Comparison of ENCODE assay signal across 8 cellular contexts in genomic region chr6:106628658-106629102, GRCh38. TPM values are rescaled to one million over a fixed set of nuclear protein-coding genes. Genes with fewer than 3 reads are reported as not detected.
A peak's percentile ranks its signal among the peaks of the same experiment; 100 is the strongest.
DNase-seq lines count a peak whose midpoint lies in the region; ATAC-seq and TF ChIP-seq lines count a peak whose summit lies in the region.

No MANE protein-coding gene starts in this region.

- H3K4me3 Mint-ChIP-seq in Calu3 (ENCODE audit: low read depth, unreplicated experiment) (peak overlapping the region; percentile 70), nephron progenitor cell (peak overlapping the region; percentile 94)

- H3K27ac ChIP-seq in OCI-LY1 (ENCODE audit: low read depth, low read length, poor library complexity, severe bottlenecking), result peak overlapping the region; percentile 93

- H3K4me1 ChIP-seq in OCI-LY1 (ENCODE audit: insufficient read depth, low read length, severe bottlenecking), result peaks cover 66% of the 10 kb centered on the region
- H3K4me1 ChIP-seq in endocrine pancreas (ENCODE audit: control insufficient read depth, insufficient read depth, low read length), result peaks cover 16% of the 10 kb centered on the region

- H3K27me3 ChIP-seq in OCI-LY1 (ENCODE audit: insufficient read depth, low read length) (no peaks in the 10 kb centered on the region), endocrine pancreas (ENCODE audit: control insufficient read depth, insufficient read depth, low read length) (no peaks in the 10 kb centered on the region)

- H3K4me1 Mint-ChIP-seq in Calu3 (ENCODE audit: low read depth, unreplicated experiment) (peaks cover 9% of the 10 kb centered on the region), nephron progenitor cell (peaks cover 48% of the 10 kb centered on the region)

- CTCF ChIA-PET in Calu3 (lab: Charles Lee), result no interaction called here

- H3K79me2 ChIP-seq in OCI-LY1 (ENCODE audit: insufficient read depth, low read length), result peaks cover 58% of the 10 kb centered on the region

- no peaks in the 10 kb centered on the region for H3K9me3 ChIP-seq in OCI-LY1 (ENCODE audit: low read length)
- H3K9me3 ChIP-seq in endocrine pancreas (ENCODE audit: control insufficient read depth, low read length), result no peaks in the 10 kb centered on the region

- H3K4me2 ChIP-seq in OCI-LY1 (ENCODE audit: low read length), result peak overlapping the region; percentile 88

- peak; percentile 0 for ATAC-seq in GM21619 (IDR thresholded peaks at IDR 0.05; ENCODE audit: unreplicated experiment)

- DNase-seq in Calu3 (no peak), nephron progenitor cell (no peak), retina (no peak), GM03348 (ENCODE audit: low spot score) (no peak), activated gamma-delta T cell (lab: John Stamatoyannopoulos, UW) (no peak)

- peak overlapping the region; percentile 88 for H3K9ac ChIP-seq in OCI-LY1 (ENCODE audit: low read length)
- H3K9ac ChIP-seq in endocrine pancreas (ENCODE audit: control insufficient read depth, insufficient read depth, low read length), result peak overlapping the region; percentile 92

- no peaks in the 10 kb centered on the region; the same call in 1 of the 2 replicates for H3F3A ChIP-seq in OCI-LY1 (ENCODE audit: insufficient read depth, low read length)

- TF ChIP-seq CTCF in Calu3 (IDR thresholded peaks at IDR 0.05; ENCODE audit: unreplicated experiment) (no peak), OCI-LY1 (IDR thresholded peaks at IDR 0.05; ENCODE audit: low read length) (no peak), nephron progenitor cell (IDR thresholded peaks at IDR 0.05) (no peak)

- H2AFZ ChIP-seq in OCI-LY1 (ENCODE audit: low read length), result no peak overlapping the region

- TSS peak; percentile 89 for BruUV-seq in Calu3 (replicated peaks; lab: Mats Ljungman, UMichigan)

- intact Hi-C loops in Calu3 (cut with micrococcal nuclease; ENCODE audit: unreplicated experiment), result loop anchor here (5.0 kb wide), 1 partner anchor 104 kb away; no protein-coding TSS in a partner anchor

- H3K9me2 ChIP-seq in OCI-LY1 (ENCODE audit: low read depth, low read length), result no peaks in the 10 kb centered on the region

- H3K36me3 Mint-ChIP-seq in Calu3 (ENCODE audit: insufficient read depth, unreplicated experiment) (peaks cover 25% of the 10 kb centered on the region), nephron progenitor cell (ENCODE audit: low read depth) (peaks cover 15% of the 10 kb centered on the region)

- H3K36me3 ChIP-seq in OCI-LY1 (ENCODE audit: insufficient read depth, low read length) (peaks cover 8% of the 10 kb centered on the region), endocrine pancreas (ENCODE audit: control insufficient read depth, insufficient read depth, low read length) (no peaks in the 10 kb centered on the region)

- H3K27ac Mint-ChIP-seq in Calu3 (ENCODE audit: unreplicated experiment) (peak overlapping the region; percentile 60), nephron progenitor cell (peak overlapping the region; percentile 99)

- H4K20me1 ChIP-seq in OCI-LY1 (ENCODE audit: insufficient read depth, low read length), result no peaks in the 10 kb centered on the region

- H3K27me3 Mint-ChIP-seq in Calu3 (ENCODE audit: unreplicated experiment) (no peaks in the 10 kb centered on the region), nephron progenitor cell (ENCODE audit: low read depth, poor library complexity) (no peaks in the 10 kb centered on the region)

- H3K4me3 ChIP-seq in OCI-LY1 (ENCODE audit: low read depth, low read length, poor library complexity, severe bottlenecking) (peak overlapping the region; percentile 84), endocrine pancreas (ENCODE audit: control insufficient read depth, insufficient read depth, low read length) (peak overlapping the region; percentile 94)

- no peaks in the 10 kb centered on the region for H3K9me3 Mint-ChIP-seq in Calu3 (ENCODE audit: low read depth, unreplicated experiment)
- peaks cover 7% of the 10 kb centered on the region for H3K9me3 Mint-ChIP-seq in nephron progenitor cell

RNA-seq across cellular contexts. Expression of gene RTN4IP1, which starts 0.6 kb away (rescaled TPM):
- 15.2 and 18.8 TPM in 2 replicates for total RNA-seq in Calu3 (2022)

RNA-seq across cellular contexts. Expression of gene QRSL1, which starts 0.7 kb away (rescaled TPM):
- 21.8 and 27.7 TPM in 2 replicates for total RNA-seq in Calu3 (2022)
